ENCODE assay signal across 1 cellular context in the genomic region with DNA sequence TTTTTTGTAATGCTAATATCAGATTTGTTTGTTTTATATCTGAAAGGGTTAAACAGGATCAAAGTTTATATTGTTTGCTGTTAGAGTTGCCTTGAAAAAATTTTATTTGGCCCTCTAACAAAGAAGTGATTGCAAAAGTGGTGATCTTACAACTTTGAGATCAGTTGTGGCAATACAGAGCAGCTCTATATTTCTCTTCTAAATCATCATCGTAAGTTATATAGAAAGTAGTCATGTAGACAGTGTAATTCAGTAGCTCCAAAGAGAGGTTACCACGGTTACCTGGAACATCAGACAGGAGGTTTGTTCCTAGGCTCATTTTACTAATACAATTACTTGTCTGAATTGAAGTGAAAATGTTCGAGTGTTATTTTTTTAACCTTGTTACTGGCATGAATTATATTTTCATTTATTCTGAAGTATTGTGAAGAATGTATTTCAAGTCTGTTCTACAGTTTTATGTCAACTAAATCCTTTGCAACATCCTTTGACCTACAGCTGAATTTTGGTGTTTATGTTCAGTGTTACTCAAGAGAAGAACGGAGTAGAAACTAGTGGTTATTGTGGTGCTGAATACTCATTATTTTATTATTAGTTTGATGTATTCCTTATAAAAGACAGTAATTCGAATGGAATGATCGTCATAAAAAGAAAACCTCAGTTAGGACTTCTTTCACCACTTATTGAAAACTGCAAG.
TF ChIP-seq lines count a peak whose summit lies in the region.

No MANE protein-coding gene starts in this region.

TF ChIP-seq in HepG2, 621 proteins besides CTCF, POLR2A, EP300 and RAD21 (continued from another document):
- TF ChIP-seq, protein P1, sequence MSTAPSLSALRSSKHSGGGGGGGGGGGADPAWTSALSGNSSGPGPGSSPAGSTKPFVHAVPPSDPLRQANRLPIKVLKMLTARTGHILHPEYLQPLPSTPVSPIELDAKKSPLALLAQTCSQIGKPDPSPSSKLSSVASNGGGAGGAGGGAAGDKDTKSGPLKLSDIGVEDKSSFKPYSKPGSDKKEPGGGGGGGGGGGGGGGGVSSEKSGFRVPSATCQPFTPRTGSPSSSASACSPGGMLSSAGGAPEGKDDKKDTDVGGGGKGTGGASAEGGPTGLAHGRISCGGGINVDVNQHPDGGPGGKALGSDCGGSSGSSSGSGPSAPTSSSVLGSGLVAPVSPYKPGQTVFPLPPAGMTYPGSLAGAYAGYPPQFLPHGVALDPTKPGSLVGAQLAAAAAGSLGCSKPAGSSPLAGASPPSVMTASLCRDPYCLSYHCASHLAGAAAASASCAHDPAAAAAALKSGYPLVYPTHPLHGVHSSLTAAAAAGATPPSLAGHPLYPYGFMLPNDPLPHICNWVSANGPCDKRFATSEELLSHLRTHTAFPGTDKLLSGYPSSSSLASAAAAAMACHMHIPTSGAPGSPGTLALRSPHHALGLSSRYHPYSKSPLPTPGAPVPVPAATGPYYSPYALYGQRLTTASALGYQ (CRISPR knock-in tag; IDR thresholded peaks at IDR 0.05), result no peak
- TF ChIP-seq, protein P2, sequence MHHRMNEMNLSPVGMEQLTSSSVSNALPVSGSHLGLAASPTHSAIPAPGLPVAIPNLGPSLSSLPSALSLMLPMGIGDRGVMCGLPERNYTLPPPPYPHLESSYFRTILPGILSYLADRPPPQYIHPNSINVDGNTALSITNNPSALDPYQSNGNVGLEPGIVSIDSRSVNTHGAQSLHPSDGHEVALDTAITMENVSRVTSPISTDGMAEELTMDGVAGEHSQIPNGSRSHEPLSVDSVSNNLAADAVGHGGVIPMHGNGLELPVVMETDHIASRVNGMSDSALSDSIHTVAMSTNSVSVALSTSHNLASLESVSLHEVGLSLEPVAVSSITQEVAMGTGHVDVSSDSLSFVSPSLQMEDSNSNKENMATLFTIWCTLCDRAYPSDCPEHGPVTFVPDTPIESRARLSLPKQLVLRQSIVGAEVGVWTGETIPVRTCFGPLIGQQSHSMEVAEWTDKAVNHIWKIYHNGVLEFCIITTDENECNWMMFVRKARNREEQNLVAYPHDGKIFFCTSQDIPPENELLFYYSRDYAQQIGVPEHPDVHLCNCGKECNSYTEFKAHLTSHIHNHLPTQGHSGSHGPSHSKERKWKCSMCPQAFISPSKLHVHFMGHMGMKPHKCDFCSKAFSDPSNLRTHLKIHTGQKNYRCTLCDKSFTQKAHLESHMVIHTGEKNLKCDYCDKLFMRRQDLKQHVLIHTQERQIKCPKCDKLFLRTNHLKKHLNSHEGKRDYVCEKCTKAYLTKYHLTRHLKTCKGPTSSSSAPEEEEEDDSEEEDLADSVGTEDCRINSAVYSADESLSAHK (CRISPR knock-in tag; IDR thresholded peaks at IDR 0.05; ENCODE audit: borderline replicate concordance), result no peak
- TF ChIP-seq, protein P3, sequence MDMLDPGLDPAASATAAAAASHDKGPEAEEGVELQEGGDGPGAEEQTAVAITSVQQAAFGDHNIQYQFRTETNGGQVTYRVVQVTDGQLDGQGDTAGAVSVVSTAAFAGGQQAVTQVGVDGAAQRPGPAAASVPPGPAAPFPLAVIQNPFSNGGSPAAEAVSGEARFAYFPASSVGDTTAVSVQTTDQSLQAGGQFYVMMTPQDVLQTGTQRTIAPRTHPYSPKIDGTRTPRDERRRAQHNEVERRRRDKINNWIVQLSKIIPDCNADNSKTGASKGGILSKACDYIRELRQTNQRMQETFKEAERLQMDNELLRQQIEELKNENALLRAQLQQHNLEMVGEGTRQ (IDR thresholded peaks at IDR 0.05; ENCODE audit: low read depth, low read length), result no peak
- TF ChIP-seq, protein P3 (CRISPR knock-in tag; IDR thresholded peaks at IDR 0.05; ENCODE audit: borderline replicate concordance), result no peak
- TF ChIP-seq FOSL1 (CRISPR knock-in tag; IDR thresholded peaks at IDR 0.05; ENCODE audit: borderline replicate concordance), result no peak
TF ChIP-seq in HepG2: peak in this region for 0.
